In the genomic region with DNA sequence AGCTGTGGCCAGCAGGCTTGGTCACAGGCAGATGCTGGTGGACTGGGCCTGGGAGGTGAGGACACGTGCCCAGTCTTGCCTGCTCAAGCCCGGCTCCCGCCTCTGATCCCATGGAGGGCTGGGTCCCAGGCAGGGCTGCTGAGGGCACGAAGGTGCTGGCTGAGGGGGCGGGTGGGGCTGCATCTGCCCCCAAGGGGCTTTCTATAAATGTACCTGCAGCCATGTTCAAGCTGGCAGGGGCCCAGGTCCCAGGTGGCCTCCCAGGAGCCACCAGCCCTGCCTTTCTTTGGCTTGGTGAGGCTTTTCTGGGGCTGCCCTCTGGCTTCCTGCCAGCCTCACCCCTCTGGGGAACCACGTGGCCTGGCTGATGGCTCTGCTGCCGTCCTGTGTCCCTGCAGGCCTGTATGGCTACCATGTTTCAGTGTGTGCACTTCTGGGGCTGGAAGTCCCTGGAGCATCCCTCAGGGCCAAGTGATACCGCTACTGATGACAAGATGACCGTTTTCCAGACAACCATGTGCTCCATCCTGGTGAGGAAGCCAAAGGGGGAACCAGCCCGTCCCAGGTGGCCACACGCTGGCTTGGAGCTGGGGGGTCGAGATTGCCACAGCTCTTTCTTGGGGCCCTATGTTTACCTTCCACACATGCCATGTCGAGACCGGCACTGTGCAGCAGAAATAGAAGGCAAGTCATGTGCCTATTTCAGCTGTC, we compare ENCODE assay signal across 20 cellular contexts. TPM values are rescaled to one million over a fixed set of nuclear protein-coding genes. Genes with fewer than 3 reads are reported as not detected.
DNase-seq lines count a peak whose midpoint lies in the region; ATAC-seq, FAIRE-seq and TF ChIP-seq lines count a peak whose summit lies in the region.
"Had no signal": no experiment of that assay in that cellular context is flagged by ENCODE, and none has a peak within 500 bp of the region (broad histone marks: within the 10 kb centered on the region; RNA-seq: fewer than 3 reads in every experiment).

No MANE protein-coding gene starts in this region.

- no peak for ATAC-seq in activated T-cell treated with anti-CD3 and anti-CD28 coated beads, Interleukin-2, amount 50 U/mL, for 4 hours

- DNase-seq in activated T-cell treated with anti-CD3 and anti-CD28 coated beads, Interleukin-2, amount 50 U/mL, for 24 hours, result peak; percentile 11
- DNase-seq in activated T-cell treated with anti-CD3 and anti-CD28 coated beads, Interleukin-2, amount 50 U/mL, for 4 hours, result no peak
- DNase-seq in NCI-H1105 treated with DMSO at 0.1 percent for 48 hours (lab: John Stamatoyannopoulos, UW) (peak; percentile 71), bronchial epithelial cell (ENCODE audit: low read depth) (peak; percentile 34), CD14-positive monocyte (ENCODE audit: low spot score) (no peak), middle frontal gyrus (ENCODE audit: extremely low spot score, low spot score) (no peak)
- DNase-seq in stimulated activated CD8-positive, alpha-beta memory T cell treated with anti-CD3 and anti-CD28 coated beads, Interleukin-4, amount 100 ng/mL, for 48 hours, result peak; percentile 20
- no peak for DNase-seq in stimulated activated CD4-positive, alpha-beta T cell treated with anti-CD3 and anti-CD28 coated beads, Interleukin-4, amount 100 ng/mL, for 1 hour
- DNase-seq: activated naive CD4-positive, alpha-beta T cell treated with Interleukin-2 at 50 U/mL for 16 hours; kidney glomerular epithelial cell; NCI-H1092 treated with DMSO at 0.1 percent for 48 hours; NCI-H524; OCI-M1; stimulated activated naive CD4-positive, alpha-beta T cell had no signal

- H3K27me3 Mint-ChIP-seq in activated T-cell treated with anti-CD3 and anti-CD28 coated beads, Interleukin-2, amount 50 U/mL, for 24 hours, result peaks cover 3% of the 10 kb centered on the region
- peaks cover 3% of the 10 kb centered on the region for H3K27me3 Mint-ChIP-seq in activated T-cell treated with anti-CD3 and anti-CD28 coated beads, Interleukin-2, amount 50 U/mL, for 4 hours (ENCODE audit: low read depth)
- peaks cover 3 to 5% (median 4%) of the 10 kb centered on the region in 3 donors for H3K27me3 Mint-ChIP-seq in CD14-positive monocyte (ENCODE audit: low read depth in 3 of 3)

- H3K9me3 Mint-ChIP-seq in activated T-cell treated with anti-CD3 and anti-CD28 coated beads, Interleukin-2, amount 50 U/mL, for 24 hours, result no peaks in the 10 kb centered on the region
- no peaks in the 10 kb centered on the region for H3K9me3 Mint-ChIP-seq in activated T-cell treated with anti-CD3 and anti-CD28 coated beads, Interleukin-2, amount 50 U/mL, for 4 hours
- peaks cover 0 to 5% (median 0%) of the 10 kb centered on the region in 7 donors for H3K9me3 Mint-ChIP-seq in CD14-positive monocyte

- H3K4me3 ChIP-seq in bronchial epithelial cell (ENCODE audit: low read depth, low read length), result no peak overlapping the region
- H3K4me3 ChIP-seq: dorsolateral prefrontal cortex, hepatocyte had no signal

- no peak for FAIRE-seq in bronchial epithelial cell (lab: Jason Lieb, UNC)

- intact Hi-C loops in CD14-positive monocyte (cut with micrococcal nuclease), result no loop called here

- H3K4me1 Mint-ChIP-seq in activated T-cell treated with anti-CD3 and anti-CD28 coated beads, Interleukin-2, amount 50 U/mL, for 24 hours (ENCODE audit: low read depth), result no peaks in the 10 kb centered on the region
- no peaks in the 10 kb centered on the region for H3K4me1 Mint-ChIP-seq in activated T-cell treated with anti-CD3 and anti-CD28 coated beads, Interleukin-2, amount 50 U/mL, for 4 hours (ENCODE audit: low read depth)
- peaks cover 2% of the 10 kb centered on the region for H3K4me1 Mint-ChIP-seq in CD14-positive monocyte

- no peak overlapping the region for H3K27ac Mint-ChIP-seq in activated T-cell treated with anti-CD3 and anti-CD28 coated beads, Interleukin-2, amount 50 U/mL, for 24 hours
- H3K27ac Mint-ChIP-seq in CD14-positive monocyte, result no peak overlapping the region

- H3K36me3 Mint-ChIP-seq in activated T-cell treated with anti-CD3 and anti-CD28 coated beads, Interleukin-2, amount 50 U/mL, for 24 hours (ENCODE audit: low read depth), result peaks cover 24% of the 10 kb centered on the region
- H3K36me3 Mint-ChIP-seq in activated T-cell treated with anti-CD3 and anti-CD28 coated beads, Interleukin-2, amount 50 U/mL, for 4 hours (ENCODE audit: insufficient read depth), result no peaks in the 10 kb centered on the region
- H3K36me3 Mint-ChIP-seq in CD14-positive monocyte, result peaks cover 23 to 30% of the 10 kb centered on the region in 2 donors

- no peak overlapping the region for H3K4me3 Mint-ChIP-seq in activated T-cell treated with anti-CD3 and anti-CD28 coated beads, Interleukin-2, amount 50 U/mL, for 24 hours
- no peak overlapping the region for H3K4me3 Mint-ChIP-seq in activated T-cell treated with anti-CD3 and anti-CD28 coated beads, Interleukin-2, amount 50 U/mL, for 4 hours
- H3K4me3 Mint-ChIP-seq in CD14-positive monocyte, result no peak overlapping the region
- H3K4me3 Mint-ChIP-seq: brain had no signal

- H3K36me3 ChIP-seq in bronchial epithelial cell (ENCODE audit: control insufficient read depth, insufficient read depth, low read length), result no peaks in the 10 kb centered on the region

- TF ChIP-seq CTCF in bronchial epithelial cell (IDR thresholded peaks at IDR 0.05; ENCODE audit: insufficient read depth, low read length, severe bottlenecking) (no peak), CD14-positive monocyte (IDR thresholded peaks at IDR 0.05) (no peak)

- H3K27me3 ChIP-seq in bronchial epithelial cell (ENCODE audit: control insufficient read depth, insufficient read depth, low read length), result no peaks in the 10 kb centered on the region
- H3K27me3 ChIP-seq: dorsolateral prefrontal cortex, hepatocyte had no signal

RNA-seq across cellular contexts. Expression of gene HJURP, which starts 23.2 kb away (rescaled TPM):
- 1 to 10 TPM; 4.3 to 6.2 (median 5.8) TPM for total RNA-seq in activated T-cell treated with anti-CD3 and anti-CD28 coated beads, Interleukin-2, amount 50 U/mL, for 4 hours
- total RNA-seq in bronchial epithelial cell, result under 0.01 and 0.13 TPM in 2 replicates
- polyA plus RNA-seq in CD14-positive monocyte, result not detected

RNA-seq across cellular contexts. Expression of gene MROH2A, which starts 53.0 kb away (rescaled TPM):
- not detected for total RNA-seq in activated T-cell treated with anti-CD3 and anti-CD28 coated beads, Interleukin-2, amount 50 U/mL, for 4 hours
- total RNA-seq in bronchial epithelial cell, result not detected in 2 replicates
- not detected for polyA plus RNA-seq in CD14-positive monocyte
- total RNA-seq: hepatocyte, omental fat pad, skeletal muscle tissue had no signal
- polyA plus RNA-seq: AG04450, hepatocyte had no signal

Comparison
In these comparisons a context has a peak if more than half of its experiments do, and no peak if none do; other contexts are left out.
1. DNase-seq: peak in activated T-cell treated with anti-CD3 and anti-CD28 coated beads, Interleukin-2, amount 50 U/mL, for 24 hours (single experiment), NCI-H1105 treated with DMSO at 0.1 percent for 48 hours (single experiment), bronchial epithelial cell (single experiment) and stimulated activated CD8-positive, alpha-beta memory T cell treated with anti-CD3 and anti-CD28 coated beads, Interleukin-4, amount 100 ng/mL, for 48 hours (single experiment); none in activated T-cell treated with anti-CD3 and anti-CD28 coated beads, Interleukin-2, amount 50 U/mL, for 4 hours (single experiment), CD14-positive monocyte (single experiment), stimulated activated CD4-positive, alpha-beta T cell treated with anti-CD3 and anti-CD28 coated beads, Interleukin-4, amount 100 ng/mL, for 1 hour (single experiment) and middle frontal gyrus (single experiment).